8 cellular contexts compared by ENCODE assay signal in genomic region chr5:172452398-172453205, GRCh38. TPM values are rescaled to one million over a fixed set of nuclear protein-coding genes. Genes with fewer than 3 reads are reported as not detected.
A peak's percentile ranks its signal among the peaks of the same experiment; 100 is the strongest.
DNase-seq lines count a peak whose midpoint lies in the region; ATAC-seq, FAIRE-seq and TF ChIP-seq lines count a peak whose summit lies in the region.

No MANE protein-coding gene starts in this region.

- H3K9ac ChIP-seq in fibroblast of lung (ENCODE audit: insufficient read depth, low read length), result no peak overlapping the region

- no peaks in the 10 kb centered on the region for H4K20me1 ChIP-seq in fibroblast of lung (ENCODE audit: control insufficient read depth, extremely low read depth, insufficient read depth, low read length)

- H3K4me3 ChIP-seq in fibroblast of lung (replicated peaks in 1 of 4; ENCODE audit: control extremely low read depth in 1 of 4, insufficient read depth in 1 of 4, low read depth in 3 of 4, low read length in 4 of 4), result peak overlapping the region; percentile 69 to 98 (median 92)

- peak overlapping the region; percentile 75 for H3K27ac ChIP-seq in fibroblast of lung (ENCODE audit: insufficient read depth, low read length)

- no peak overlapping the region for H2AFZ ChIP-seq in fibroblast of lung (ENCODE audit: low read length)

- peaks cover 21% of the 10 kb centered on the region for H3K79me2 ChIP-seq in fibroblast of lung (ENCODE audit: control insufficient read depth, insufficient read depth, low read length)

- H3K36me3 Mint-ChIP-seq in natural killer cell treated with Interleukin-12 subunit alpha and Interleukin-12 subunit beta and Interleukin-15 and Interleukin-18, amount 100 ng/mL, for 72 hours, result no peaks in the 10 kb centered on the region

- no peak for ATAC-seq in natural killer cell treated with Interleukin-12 subunit alpha and Interleukin-12 subunit beta and Interleukin-15 and Interleukin-18, amount 100 ng/mL, for 72 hours
- ATAC-seq in HG03045 (IDR thresholded peaks at IDR 0.05; ENCODE audit: unreplicated experiment), result no peak

- peak in 1 of 2 donors; percentile 4 for TF ChIP-seq CTCF in fibroblast of lung (conservative IDR thresholded peaks at IDR 0.05 in 1 of 2, IDR thresholded peaks at IDR 0.05 in 1 of 2; ENCODE audit: low read depth in 1 of 2, low read length in 2 of 2)

- in situ Hi-C loops in SK-MEL-5 (cut with HindIII; ENCODE audit: low pct_unique_long_range_greater_than_20kb, low sequenced_read_pairs), result no loop called here

- TF ChIP-seq POLR2A in H54 (IDR thresholded peaks at IDR 0.05; ENCODE audit: low read depth, low read length), result no peak

- H3K4me3 Mint-ChIP-seq in natural killer cell treated with Interleukin-12 subunit alpha and Interleukin-12 subunit beta and Interleukin-15 and Interleukin-18, amount 100 ng/mL, for 72 hours, result peak overlapping the region; percentile 67

- no peak overlapping the region for H3K27ac Mint-ChIP-seq in natural killer cell treated with Interleukin-12 subunit alpha and Interleukin-12 subunit beta and Interleukin-15 and Interleukin-18, amount 100 ng/mL, for 72 hours

- DNase-seq in ELR (ENCODE audit: low read depth) (peak; percentile 55), SK-MEL-5 (ENCODE audit: low read depth, low spot score) (peak; percentile 68), fibroblast of lung (ENCODE audit: low read depth in 2 of 2) (peak; percentile 68 to 84), H54 (ENCODE audit: insufficient read length, low spot score) (no peak), NCI-H2081 (lab: John Stamatoyannopoulos, UW) (no peak), putamen (ENCODE audit: low spot score) (no peak)
- DNase-seq in natural killer cell treated with Interleukin-12 subunit alpha and Interleukin-12 subunit beta and Interleukin-15 and Interleukin-18, amount 100 ng/mL, for 72 hours (ENCODE audit: low spot score), result no peak

- H3K4me1 ChIP-seq in fibroblast of lung (ENCODE audit: control insufficient read depth, extremely low read depth, insufficient read depth, low read length), result peaks cover 26% of the 10 kb centered on the region

- H3K9me3 ChIP-seq in fibroblast of lung (ENCODE audit: control insufficient read depth, insufficient read depth, low read depth, low read length), result no peaks in the 10 kb centered on the region

- FAIRE-seq in H54 (lab: Jason Lieb, UNC), result no peak

- peaks cover 24 to 37% of the 10 kb centered on the region in 2 donors for H3K27me3 Mint-ChIP-seq in natural killer cell treated with Interleukin-12 subunit alpha and Interleukin-12 subunit beta and Interleukin-15 and Interleukin-18, amount 100 ng/mL, for 72 hours

- no peaks in the 10 kb centered on the region for H3K9me3 Mint-ChIP-seq in natural killer cell treated with Interleukin-12 subunit alpha and Interleukin-12 subunit beta and Interleukin-15 and Interleukin-18, amount 100 ng/mL, for 72 hours

- H3K27me3 ChIP-seq in fibroblast of lung (ENCODE audit: control insufficient read depth, insufficient read depth, low read length), result no peaks in the 10 kb centered on the region

- no peaks in the 10 kb centered on the region for H3K36me3 ChIP-seq in fibroblast of lung (ENCODE audit: control insufficient read depth, insufficient read depth, low read length)

- peaks cover 5 to 16% of the 10 kb centered on the region in 2 donors for H3K4me1 Mint-ChIP-seq in natural killer cell treated with Interleukin-12 subunit alpha and Interleukin-12 subunit beta and Interleukin-15 and Interleukin-18, amount 100 ng/mL, for 72 hours (ENCODE audit: low read depth in 2 of 2)

- peak overlapping the region; percentile 96 for H3K4me2 ChIP-seq in fibroblast of lung (ENCODE audit: extremely low read depth, insufficient read depth, low read length)

RNA-seq across cellular contexts. Expression of gene SH3PXD2B, which starts 1.7 kb away (rescaled TPM):
- total RNA-seq in SK-MEL-5 (2014; rRNA removed; shearing (Covaris generic)), result 90.2 and 92.6 TPM in 2 replicates
- polyA plus RNA-seq in SK-MEL-5 (2015; cell fraction: cytosol; rRNA removed), result 80.3 and 104 TPM in 2 replicates
- polyA plus RNA-seq in SK-MEL-5 (2015; cell fraction: nucleus; rRNA removed), result 48.9 and 54.6 TPM in 2 replicates
- total RNA-seq in fibroblast of lung, result 21.1 and 23.9 TPM in 2 replicates
- polyA plus RNA-seq in fibroblast of lung, result 12.6 and 23.0 TPM in 2 replicates
- polyA plus RNA-seq in fibroblast of lung (2012), result 14.4 and 25.4 TPM in 2 replicates
- polyA minus RNA-seq in fibroblast of lung (ENCODE audit: low replicate concordance), result 25.3 and 47.1 TPM in 2 replicates
- total RNA-seq in natural killer cell treated with Interleukin-12 subunit alpha and Interleukin-12 subunit beta and Interleukin-15 and Interleukin-18, amount 100 ng/mL, for 72 hours, result under 1 TPM; 0.08 to 0.33 TPM

Comparison
In these comparisons a context has a peak if more than half of its experiments do, and no peak if none do; other contexts are left out.
1. DNase-seq: peak in ELR (single experiment), SK-MEL-5 (single experiment) and fibroblast of lung (2 of 2); none in natural killer cell treated with Interleukin-12 subunit alpha and Interleukin-12 subunit beta and Interleukin-15 and Interleukin-18, amount 100 ng/mL, for 72 hours (single experiment), H54 (single experiment), NCI-H2081 (0 of 2) and putamen (single experiment).
2. RNA of gene SH3PXD2B, which starts 1.7 kb away (total RNA-seq): 90.2 to 92.6 TPM in SK-MEL-5 and 21.1 to 23.9 TPM in fibroblast of lung; 0.08 to 0.33 TPM in natural killer cell treated with Interleukin-12 subunit alpha and Interleukin-12 subunit beta and Interleukin-15 and Interleukin-18, amount 100 ng/mL, for 72 hours; every median in the first group is over 10 times any median in the second.